8 cellular contexts compared by ENCODE assay signal in genomic region chr7:44565097-44565794, GRCh38. TPM values are rescaled to one million over a fixed set of nuclear protein-coding genes. Genes with fewer than 3 reads are reported as not detected.
DNase-seq lines count a peak whose midpoint lies in the region; ATAC-seq and TF ChIP-seq lines count a peak whose summit lies in the region.

No MANE protein-coding gene starts in this region.

- CTCF ChIA-PET in activated CD4-positive, alpha-beta memory T cell treated with anti-CD3 and anti-CD28 coated beads, Interleukin-2, amount 10 ng/mL, durations not matched to agents 7 days and 5 days (lab: Charles Lee), result interaction anchor here (0.6 to 2.8 kb wide), 36 partner anchors 9 to 666 kb away, joined by 3 to 29 read pairs (median 4); partner anchors contain the start of genes DDX56, H2AZ2, NUDCD3 and OGDH

- H3K27me3 ChIP-seq in dorsolateral prefrontal cortex, result no peaks in the 10 kb centered on the region

- H3K27ac ChIP-seq in dorsolateral prefrontal cortex, result peak overlapping the region in 44 of 59 donors; percentile 4 to 89 (median 52)

- H3K9me3 Mint-ChIP-seq in activated CD4-positive, alpha-beta memory T cell treated with anti-CD3 and anti-CD28 coated beads, Interleukin-2, amount 10 ng/mL, durations not matched to agents 7 days and 5 days, result no peaks in the 10 kb centered on the region

- no peaks in the 10 kb centered on the region for H3K27me3 Mint-ChIP-seq in activated CD4-positive, alpha-beta memory T cell treated with anti-CD3 and anti-CD28 coated beads, Interleukin-2, amount 10 ng/mL, durations not matched to agents 7 days and 5 days

- ATAC-seq in HG02763 (IDR thresholded peaks at IDR 0.05; ENCODE audit: unreplicated experiment), result peak; percentile 72

- POLR2A ChIA-PET in activated CD4-positive, alpha-beta memory T cell treated with anti-CD3 and anti-CD28 coated beads, Interleukin-2, amount 10 ng/mL, durations not matched to agents 7 days and 5 days (lab: Charles Lee), result interaction anchor here (0.8 to 3.2 kb wide), 8 partner anchors 9 to 282 kb away, joined by 3 to 24 read pairs (median 8); partner anchors contain the start of genes DDX56, H2AZ2, NUDCD3 and TMED4

- peaks cover 56% of the 10 kb centered on the region for H3K36me3 Mint-ChIP-seq in activated CD4-positive, alpha-beta memory T cell treated with anti-CD3 and anti-CD28 coated beads, Interleukin-2, amount 10 ng/mL, durations not matched to agents 7 days and 5 days (ENCODE audit: low read depth)

- no peak overlapping the region for H3K27ac Mint-ChIP-seq in activated CD4-positive, alpha-beta memory T cell treated with anti-CD3 and anti-CD28 coated beads, Interleukin-2, amount 10 ng/mL, durations not matched to agents 7 days and 5 days

- DNase-seq in GM04504 (ENCODE audit: low read depth) (peak; percentile 19), NCI-H345 (lab: John Stamatoyannopoulos, UW) (peak; percentile 47), dorsolateral prefrontal cortex (peak in 9 of 10 donors; percentile 53 to 80 (median 65)), medulla oblongata (ENCODE audit: extremely low spot score) (peak; percentile 75), epidermal melanocyte (ENCODE audit: insufficient read length, low spot score) (no peak)
- DNase-seq in activated CD4-positive, alpha-beta memory T cell treated with anti-CD3 and anti-CD28 coated beads, Interleukin-2, amount 10 ng/mL, durations not matched to agents 7 days and 5 days, result peak; percentile 73
- peak; percentile 47 for DNase-seq in stimulated activated CD8-positive, alpha-beta memory T cell treated with anti-CD3 and anti-CD28 coated beads, Interleukin-4, amount 100 ng/mL, for 24 hours (ENCODE audit: low read depth)

- H3K4me3 Mint-ChIP-seq in activated CD4-positive, alpha-beta memory T cell treated with anti-CD3 and anti-CD28 coated beads, Interleukin-2, amount 10 ng/mL, durations not matched to agents 7 days and 5 days, result no peak overlapping the region

- peaks cover 2% of the 10 kb centered on the region for H3K4me1 Mint-ChIP-seq in activated CD4-positive, alpha-beta memory T cell treated with anti-CD3 and anti-CD28 coated beads, Interleukin-2, amount 10 ng/mL, durations not matched to agents 7 days and 5 days

- intact Hi-C loops in dorsolateral prefrontal cortex (cut with DNase I), result loop anchor here in 1 of 2 donors (5.0 kb wide), 1 partner anchor 328 kb away; no protein-coding TSS in a partner anchor

- H3K4me3 ChIP-seq in dorsolateral prefrontal cortex, result no peak overlapping the region

- peak; percentile 82 to 99 (median 96) for TF ChIP-seq CTCF in dorsolateral prefrontal cortex (IDR thresholded peaks at IDR 0.05 in 54 of 56, conservative IDR thresholded peaks at IDR 0.05 in 2 of 56; ENCODE audit: low read depth in 1 of 56, partially characterized antibody in 56 of 56)

RNA-seq across cellular contexts. Expression of gene DDX56, which starts 8.5 kb away (rescaled TPM):
- total RNA-seq in activated CD4-positive, alpha-beta memory T cell treated with anti-CD3 and anti-CD28 coated beads, Interleukin-2, amount 10 ng/mL, durations not matched to agents 7 days and 5 days, result 10 to 100 TPM; 59.0 to 59.6 TPM
- 10 to 100 TPM; 38.1 to 83.2 (median 61.5) TPM for total RNA-seq in dorsolateral prefrontal cortex

RNA-seq across cellular contexts. Expression of gene TMED4, which starts 16.8 kb away (rescaled TPM):
- total RNA-seq in activated CD4-positive, alpha-beta memory T cell treated with anti-CD3 and anti-CD28 coated beads, Interleukin-2, amount 10 ng/mL, durations not matched to agents 7 days and 5 days, result 10 to 100 TPM; 76.0 to 81.8 TPM
- 10 to 100 TPM; 53.4 to 91.7 (median 69.9) TPM for total RNA-seq in dorsolateral prefrontal cortex

RNA-seq across cellular contexts. Expression of gene NPC1L1, which starts 24.1 kb away (rescaled TPM):
- not detected for total RNA-seq in activated CD4-positive, alpha-beta memory T cell treated with anti-CD3 and anti-CD28 coated beads, Interleukin-2, amount 10 ng/mL, durations not matched to agents 7 days and 5 days
- total RNA-seq in dorsolateral prefrontal cortex, result 1 to 10 TPM in 19 of 120 experiments, under 1 TPM in 74, not detected in 27; 0.07 to 6.0 (median 0.33) TPM

RNA-seq across cellular contexts. Expression of gene OGDH, which starts 41.2 kb away (rescaled TPM):
- 100 to 1,000 TPM; 164 to 166 TPM for total RNA-seq in activated CD4-positive, alpha-beta memory T cell treated with anti-CD3 and anti-CD28 coated beads, Interleukin-2, amount 10 ng/mL, durations not matched to agents 7 days and 5 days
- total RNA-seq in dorsolateral prefrontal cortex, result 100 to 1,000 TPM in 116 of 120 experiments, 10 to 100 TPM in 4; 86.3 to 153 (median 120) TPM
